ENCODE assay signal across 29 cellular contexts in genomic region chr16:28502290-28502689, GRCh38. TPM values are rescaled to one million over a fixed set of nuclear protein-coding genes. Genes with fewer than 3 reads are reported as not detected.
"Had no signal": no experiment of that assay in that cellular context is flagged by ENCODE, and none has a peak within 500 bp of the region (broad histone marks: within the 10 kb centered on the region; RNA-seq: fewer than 3 reads in every experiment).

No MANE protein-coding gene starts in this region.

- H3K36me3 ChIP-seq: left ventricle myocardium inferior, neural progenitor cell, pancreas, prostate gland, sigmoid colon, suprapubic skin, thoracic aorta, tibial artery, uterus had no signal

- H3K4me3 ChIP-seq: left ventricle myocardium inferior, lung, neural progenitor cell, pancreas, prostate gland, sigmoid colon, spleen, suprapubic skin, thoracic aorta, tibial artery, uterus had no signal

- H3K27me3 ChIP-seq: neural progenitor cell, pancreas, suprapubic skin, uterus had no signal

- H2AFZ ChIP-seq: neural progenitor cell had no signal

- H3K9me3 ChIP-seq: left ventricle myocardium inferior, pancreas, prostate gland, sigmoid colon, spleen, suprapubic skin, thoracic aorta, tibial artery, uterus had no signal

- H3K4me2 ChIP-seq: neural progenitor cell had no signal

- H3K9ac ChIP-seq: neural progenitor cell had no signal

- DNase-seq: hypothalamus; islet precursor cell; left ventricle myocardium inferior; mesendoderm; naive B cell; natural killer cell; nephron progenitor cell; pancreas; retina; right cardiac atrium; sigmoid colon; small intestine; spleen; stimulated activated CD4-positive, alpha-beta T cell treated with anti-CD3 and anti-CD28 coated beads, Interleukin-4, amount 100 ng/mL, for 24 hours; stimulated activated naive CD4-positive, alpha-beta T cell; tibial artery; uterus had no signal

- ATAC-seq: natural killer cell, pancreas, right cardiac atrium had no signal

- H3K4me1 ChIP-seq: left ventricle myocardium inferior, neural progenitor cell, pancreas, prostate gland, sigmoid colon, uterus had no signal

- FAIRE-seq: pancreas, small intestine had no signal

- H3K27ac ChIP-seq: left ventricle myocardium inferior, neural progenitor cell, pancreas, prostate gland, sigmoid colon, spleen, suprapubic skin, thoracic aorta, tibial artery, uterus had no signal

RNA-seq across cellular contexts. Expression of gene IL27, which starts 4.3 kb away (rescaled TPM):
- total RNA-seq: kidney epithelial cell, left ventricle myocardium inferior, lower leg skin, mesothelial cell of epicardium, mononuclear cell, natural killer cell, prostate gland, right cardiac atrium, sigmoid colon, subcutaneous adipose tissue, ureter, uterus had no signal
- polyA plus RNA-seq: right cardiac atrium had no signal

RNA-seq across cellular contexts. Expression of gene APOBR, which starts 7.8 kb away (rescaled TPM):
- total RNA-seq: mesothelial cell of epicardium had no signal

RNA-seq across cellular contexts. Expression of gene NPIPB7, which starts 30.2 kb away (rescaled TPM):
- total RNA-seq: kidney epithelial cell, left ventricle myocardium inferior, lung, mononuclear cell, natural killer cell, omental fat pad, pancreas, prostate gland, right cardiac atrium, sigmoid colon, subcutaneous adipose tissue, suprapubic skin, thoracic aorta, ureter had no signal
- polyA plus RNA-seq: pancreas, right cardiac atrium had no signal

RNA-seq across cellular contexts. Expression of gene NUPR1, which starts 36.5 kb away (rescaled TPM):
- total RNA-seq: natural killer cell had no signal
